In genomic region chr2:38713311-38713710, GRCh38 we compare ENCODE assay signal across 1 cellular context.
TF ChIP-seq lines count a peak whose summit lies in the region.

No MANE protein-coding gene starts in this region.

TF ChIP-seq in GM12878, 131 proteins besides CTCF, POLR2A, EP300 and RAD21:
- peak; percentile 55; the same call in 1 of the 2 replicates for TF ChIP-seq SPI1 (IDR thresholded peaks at IDR 0.05; ENCODE audit: borderline replicate concordance, insufficient read depth, low read depth, low read length)
- no peak for TF ChIP-seq CBX5 (IDR thresholded peaks at IDR 0.05; ENCODE audit: low read depth)
- TF ChIP-seq ATF7 (IDR thresholded peaks at IDR 0.05; ENCODE audit: low read depth): no peak
- TF ChIP-seq POU2F2 (IDR thresholded peaks at IDR 0.05; ENCODE audit: borderline replicate concordance, low read depth, low read length): no peak
- TF ChIP-seq EZH2 (IDR thresholded peaks at IDR 0.05; ENCODE audit: borderline replicate concordance, control insufficient read depth, low read depth, low read length): no peak
